In genomic region chr7:86933295-86933845, GRCh38 we compare ENCODE assay signal across 1 cellular context.
TF ChIP-seq lines count a peak whose summit lies in the region.

No MANE protein-coding gene starts in this region.

TF ChIP-seq in K562, 482 proteins besides CTCF, POLR2A, EP300 and RAD21 (continued from another document and continues in another):
- 0 out of 2 replicates have a peak, but pooled peaks have one; percentile 61 for TF ChIP-seq FOXO4 (CRISPR knock-in tag; IDR thresholded peaks at IDR 0.05)
- TF ChIP-seq E2F5 (CRISPR knock-in tag; IDR thresholded peaks at IDR 0.05): no peak
- peak; percentile 77 for TF ChIP-seq MEIS2 (IDR thresholded peaks at IDR 0.05; ENCODE audit: partially characterized antibody)
- TF ChIP-seq CHAMP1 (IDR thresholded peaks at IDR 0.05): peak; percentile 70
- TF ChIP-seq MEF2D (tag; conservative IDR thresholded peaks at IDR 0.05; ENCODE audit: low read depth): peak; percentile 65; the same call in 1 of the 2 replicates
- peak in 1 of 2 experiments; percentile 59; a peak in 2 of 4 replicates for TF ChIP-seq ZNF639 (CRISPR knock-in tag; conservative IDR thresholded peaks at IDR 0.05 in 1 of 2, IDR thresholded peaks at IDR 0.05 in 1 of 2)
- TF ChIP-seq ZNF134 (CRISPR knock-in tag; conservative IDR thresholded peaks at IDR 0.05): 0 out of 2 replicates have a peak, but pooled peaks have one; percentile 41
- TF ChIP-seq CBFA2T2 (conservative IDR thresholded peaks at IDR 0.05): peak; percentile 83
- peak; percentile 71; the same call in 1 of the 2 replicates for TF ChIP-seq ZNF592 (IDR thresholded peaks at IDR 0.05)
- peak; percentile 92 for TF ChIP-seq DPF2 (IDR thresholded peaks at IDR 0.05)
- peak; percentile 55 for TF ChIP-seq DACH1 (IDR thresholded peaks at IDR 0.05; ENCODE audit: partially characterized antibody)
- no peak for TF ChIP-seq POLR3G (IDR thresholded peaks at IDR 0.05; ENCODE audit: extremely low read depth, insufficient read length, insufficient replicate concordance)
- peak; percentile 25 for TF ChIP-seq VEZF1 (CRISPR knock-in tag; IDR thresholded peaks at IDR 0.05)
- peak; percentile 95 for TF ChIP-seq KLF16 (IDR thresholded peaks at IDR 0.05)
- peak; percentile 91 for TF ChIP-seq HMBOX1 (IDR thresholded peaks at IDR 0.05)
- peak; percentile 83 for TF ChIP-seq TAL1 (IDR thresholded peaks at IDR 0.05)
- TF ChIP-seq GATA2 (CRISPR knock-in tag; IDR thresholded peaks at IDR 0.05): peak; percentile 56; the same call in 1 of the 2 replicates
- peak; percentile 61 for TF ChIP-seq FOXM1 (IDR thresholded peaks at IDR 0.05; ENCODE audit: low read depth)
- TF ChIP-seq FOXM1 (CRISPR knock-in tag; IDR thresholded peaks at IDR 0.05; ENCODE audit: low read depth): no peak
- peak in 1 of 2 experiments; percentile 45; a peak in 2 of 4 replicates for TF ChIP-seq RCOR1 (IDR thresholded peaks at IDR 0.05; ENCODE audit: borderline replicate concordance in 1 of 2, low read depth in 2 of 2, low read length in 2 of 2)
- TF ChIP-seq ZNF551 (CRISPR knock-in tag; IDR thresholded peaks at IDR 0.05): no peak
- TF ChIP-seq SMARCC2 (IDR thresholded peaks at IDR 0.05; ENCODE audit: low read depth): peak; percentile 54; the same call in 1 of the 2 replicates
- 0 out of 2 replicates have a peak, but pooled peaks have one; percentile 9 for TF ChIP-seq BCOR (IDR thresholded peaks at IDR 0.05)
- TF ChIP-seq ZBTB17 (CRISPR knock-in tag; IDR thresholded peaks at IDR 0.05): peak; percentile 56; the same call in 1 of the 2 replicates
- TF ChIP-seq SRF (CRISPR knock-in tag; IDR thresholded peaks at IDR 0.05): peak; percentile 76 to 97; a peak in 3 of 4 replicates
- TF ChIP-seq ZNF668 (CRISPR knock-in tag; IDR thresholded peaks at IDR 0.05): no peak
- no peak for TF ChIP-seq NR2F6 (CRISPR knock-in tag; IDR thresholded peaks at IDR 0.05)
- no peak for TF ChIP-seq ZNF76 (CRISPR knock-in tag; IDR thresholded peaks at IDR 0.05; ENCODE audit: borderline replicate concordance)
- TF ChIP-seq THAP12 (CRISPR knock-in tag; IDR thresholded peaks at IDR 0.05): no peak
- TF ChIP-seq ATF7 (IDR thresholded peaks at IDR 0.05): peak; percentile 52; the same call in 1 of the 2 replicates
- peak; percentile 37; the same call in 1 of the 2 replicates for TF ChIP-seq ARID3A (IDR thresholded peaks at IDR 0.05; ENCODE audit: borderline replicate concordance, low read depth, low read length)
- TF ChIP-seq CXXC5 (CRISPR knock-in tag; IDR thresholded peaks at IDR 0.05): 0 out of 2 replicates have a peak, but pooled peaks have one; percentile 31
- 0 out of 2 replicates have a peak, but pooled peaks have one; percentile 55 for TF ChIP-seq E2F3 (CRISPR knock-in tag; IDR thresholded peaks at IDR 0.05)
- peak; percentile 69 for TF ChIP-seq MTA2 (IDR thresholded peaks at IDR 0.05; ENCODE audit: low read depth)
- TF ChIP-seq PATZ1 (CRISPR knock-in tag; IDR thresholded peaks at IDR 0.05; ENCODE audit: borderline replicate concordance): 0 out of 2 replicates have a peak, but pooled peaks have one; percentile 28
- TF ChIP-seq CREM (IDR thresholded peaks at IDR 0.05; ENCODE audit: low read depth): 0 out of 2 replicates have a peak, but pooled peaks have one; percentile 15
- peak; percentile 71 for TF ChIP-seq CTBP1 (IDR thresholded peaks at IDR 0.05; ENCODE audit: borderline replicate concordance)
